Comparison of ENCODE assay signal across 1 cellular context in the genomic region with DNA sequence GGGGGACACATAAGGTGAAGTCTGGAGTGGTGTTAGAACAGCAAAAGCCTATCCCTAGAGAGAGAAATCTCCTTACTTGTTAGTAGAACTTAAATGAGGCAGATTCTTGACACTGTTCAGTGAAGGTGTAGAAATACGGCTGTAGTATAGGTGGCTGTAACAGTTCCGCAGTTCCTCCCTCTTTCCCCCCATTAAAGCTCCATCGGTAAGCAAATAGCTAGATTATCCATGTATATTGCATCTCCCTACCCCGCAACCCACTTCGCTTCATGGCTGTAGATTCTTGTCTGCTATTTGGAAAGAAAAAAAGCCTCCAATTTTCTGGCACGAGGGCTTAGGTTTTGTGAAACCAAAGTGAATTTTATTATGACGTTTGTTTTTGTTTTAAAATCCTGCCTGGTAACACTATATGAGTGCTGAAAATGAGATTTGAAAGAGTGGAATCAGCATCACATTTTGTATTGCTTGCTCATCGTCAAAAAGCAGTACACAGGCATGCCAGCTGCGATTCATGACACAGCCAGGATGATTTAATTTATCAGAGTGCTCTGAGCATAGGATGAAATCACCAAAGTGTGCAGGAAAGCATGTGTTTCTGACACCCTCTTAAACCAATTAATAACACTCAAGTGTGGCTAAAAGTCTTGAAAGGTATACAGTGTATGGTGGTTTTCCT.
A peak's percentile ranks its signal among the peaks of the same experiment; 100 is the strongest.
TF ChIP-seq lines count a peak whose summit lies in the region.

No MANE protein-coding gene starts in this region.

TF ChIP-seq in HEK293, 187 proteins besides CTCF, POLR2A, EP300 and RAD21 (continued from another document and continues in another):
- peak; percentile 16; the same call in 1 of the 2 replicates for TF ChIP-seq ZNF335 (tag by site-specific recombination; conservative IDR thresholded peaks at IDR 0.05)
- no peak for TF ChIP-seq ZNF777 (tag by site-specific recombination; IDR thresholded peaks at IDR 0.05; ENCODE audit: borderline replicate concordance)
- TF ChIP-seq, protein P1, sequence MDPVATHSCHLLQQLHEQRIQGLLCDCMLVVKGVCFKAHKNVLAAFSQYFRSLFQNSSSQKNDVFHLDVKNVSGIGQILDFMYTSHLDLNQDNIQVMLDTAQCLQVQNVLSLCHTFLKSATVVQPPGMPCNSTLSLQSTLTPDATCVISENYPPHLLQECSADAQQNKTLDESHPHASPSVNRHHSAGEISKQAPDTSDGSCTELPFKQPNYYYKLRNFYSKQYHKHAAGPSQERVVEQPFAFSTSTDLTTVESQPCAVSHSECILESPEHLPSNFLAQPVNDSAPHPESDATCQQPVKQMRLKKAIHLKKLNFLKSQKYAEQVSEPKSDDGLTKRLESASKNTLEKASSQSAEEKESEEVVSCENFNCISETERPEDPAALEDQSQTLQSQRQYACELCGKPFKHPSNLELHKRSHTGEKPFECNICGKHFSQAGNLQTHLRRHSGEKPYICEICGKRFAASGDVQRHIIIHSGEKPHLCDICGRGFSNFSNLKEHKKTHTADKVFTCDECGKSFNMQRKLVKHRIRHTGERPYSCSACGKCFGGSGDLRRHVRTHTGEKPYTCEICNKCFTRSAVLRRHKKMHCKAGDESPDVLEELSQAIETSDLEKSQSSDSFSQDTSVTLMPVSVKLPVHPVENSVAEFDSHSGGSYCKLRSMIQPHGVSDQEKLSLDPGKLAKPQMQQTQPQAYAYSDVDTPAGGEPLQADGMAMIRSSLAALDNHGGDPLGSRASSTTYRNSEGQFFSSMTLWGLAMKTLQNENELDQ (tag by site-specific recombination; IDR thresholded peaks at IDR 0.05; ENCODE audit: low read depth) = no peak
- no peak for TF ChIP-seq TCF7L2 (IDR thresholded peaks at IDR 0.05; ENCODE audit: borderline replicate concordance, low read depth, low read length)
- TF ChIP-seq ZNF776 (tag by site-specific recombination; IDR thresholded peaks at IDR 0.05; ENCODE audit: borderline replicate concordance) = no peak
- no peak for TF ChIP-seq ZNF610 (tag by site-specific recombination; IDR thresholded peaks at IDR 0.05; ENCODE audit: borderline replicate concordance)
- TF ChIP-seq ZNF785 (tag by site-specific recombination; IDR thresholded peaks at IDR 0.05) = no peak
- no peak for TF ChIP-seq ZNF548 (tag by site-specific recombination; IDR thresholded peaks at IDR 0.05)
- no peak for TF ChIP-seq ZNF530 (tag by site-specific recombination; IDR thresholded peaks at IDR 0.05; ENCODE audit: low read depth)
- TF ChIP-seq ZNF629 (tag by site-specific recombination; IDR thresholded peaks at IDR 0.05) = peak; percentile 55
- TF ChIP-seq, protein P2, sequence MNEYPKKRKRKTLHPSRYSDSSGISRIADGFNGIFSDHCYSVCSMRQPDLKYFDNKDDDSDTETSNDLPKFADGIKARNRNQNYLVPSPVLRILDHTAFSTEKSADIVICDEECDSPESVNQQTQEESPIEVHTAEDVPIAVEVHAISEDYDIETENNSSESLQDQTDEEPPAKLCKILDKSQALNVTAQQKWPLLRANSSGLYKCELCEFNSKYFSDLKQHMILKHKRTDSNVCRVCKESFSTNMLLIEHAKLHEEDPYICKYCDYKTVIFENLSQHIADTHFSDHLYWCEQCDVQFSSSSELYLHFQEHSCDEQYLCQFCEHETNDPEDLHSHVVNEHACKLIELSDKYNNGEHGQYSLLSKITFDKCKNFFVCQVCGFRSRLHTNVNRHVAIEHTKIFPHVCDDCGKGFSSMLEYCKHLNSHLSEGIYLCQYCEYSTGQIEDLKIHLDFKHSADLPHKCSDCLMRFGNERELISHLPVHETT (tag by site-specific recombination; IDR thresholded peaks at IDR 0.05) = 0 out of 2 replicates have a peak, but pooled peaks have one; percentile 29
- TF ChIP-seq ZNF202 (tag by site-specific recombination; IDR thresholded peaks at IDR 0.05; ENCODE audit: borderline replicate concordance) = no peak
- no peak for TF ChIP-seq BCL11B (tag by site-specific recombination; IDR thresholded peaks at IDR 0.05; ENCODE audit: low read depth)
- TF ChIP-seq, protein P3, sequence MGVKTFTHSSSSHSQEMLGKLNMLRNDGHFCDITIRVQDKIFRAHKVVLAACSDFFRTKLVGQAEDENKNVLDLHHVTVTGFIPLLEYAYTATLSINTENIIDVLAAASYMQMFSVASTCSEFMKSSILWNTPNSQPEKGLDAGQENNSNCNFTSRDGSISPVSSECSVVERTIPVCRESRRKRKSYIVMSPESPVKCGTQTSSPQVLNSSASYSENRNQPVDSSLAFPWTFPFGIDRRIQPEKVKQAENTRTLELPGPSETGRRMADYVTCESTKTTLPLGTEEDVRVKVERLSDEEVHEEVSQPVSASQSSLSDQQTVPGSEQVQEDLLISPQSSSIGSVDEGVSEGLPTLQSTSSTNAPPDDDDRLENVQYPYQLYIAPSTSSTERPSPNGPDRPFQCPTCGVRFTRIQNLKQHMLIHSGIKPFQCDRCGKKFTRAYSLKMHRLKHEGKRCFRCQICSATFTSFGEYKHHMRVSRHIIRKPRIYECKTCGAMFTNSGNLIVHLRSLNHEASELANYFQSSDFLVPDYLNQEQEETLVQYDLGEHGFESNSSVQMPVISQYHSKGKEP (tag by site-specific recombination; IDR thresholded peaks at IDR 0.05) = 0 out of 2 replicates have a peak, but pooled peaks have one; percentile 17
- no peak for TF ChIP-seq ZNF830 (tag by site-specific recombination; IDR thresholded peaks at IDR 0.05; ENCODE audit: low read depth)
- TF ChIP-seq, protein P4, sequence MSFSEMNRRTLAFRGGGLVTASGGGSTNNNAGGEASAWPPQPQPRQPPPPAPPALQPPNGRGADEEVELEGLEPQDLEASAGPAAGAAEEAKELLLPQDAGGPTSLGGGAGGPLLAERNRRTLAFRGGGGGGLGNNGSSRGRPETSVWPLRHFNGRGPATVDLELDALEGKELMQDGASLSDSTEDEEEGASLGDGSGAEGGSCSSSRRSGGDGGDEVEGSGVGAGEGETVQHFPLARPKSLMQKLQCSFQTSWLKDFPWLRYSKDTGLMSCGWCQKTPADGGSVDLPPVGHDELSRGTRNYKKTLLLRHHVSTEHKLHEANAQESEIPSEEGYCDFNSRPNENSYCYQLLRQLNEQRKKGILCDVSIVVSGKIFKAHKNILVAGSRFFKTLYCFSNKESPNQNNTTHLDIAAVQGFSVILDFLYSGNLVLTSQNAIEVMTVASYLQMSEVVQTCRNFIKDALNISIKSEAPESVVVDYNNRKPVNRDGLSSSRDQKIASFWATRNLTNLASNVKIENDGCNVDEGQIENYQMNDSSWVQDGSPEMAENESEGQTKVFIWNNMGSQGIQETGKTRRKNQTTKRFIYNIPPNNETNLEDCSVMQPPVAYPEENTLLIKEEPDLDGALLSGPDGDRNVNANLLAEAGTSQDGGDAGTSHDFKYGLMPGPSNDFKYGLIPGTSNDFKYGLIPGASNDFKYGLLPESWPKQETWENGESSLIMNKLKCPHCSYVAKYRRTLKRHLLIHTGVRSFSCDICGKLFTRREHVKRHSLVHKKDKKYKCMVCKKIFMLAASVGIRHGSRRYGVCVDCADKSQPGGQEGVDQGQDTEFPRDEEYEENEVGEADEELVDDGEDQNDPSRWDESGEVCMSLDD (tag by site-specific recombination; IDR thresholded peaks at IDR 0.05) = no peak
- TF ChIP-seq SETDB1 (IDR thresholded peaks at IDR 0.05; ENCODE audit: insufficient read length, low read length) = no peak
- no peak for TF ChIP-seq YY1 (tag by site-specific recombination; IDR thresholded peaks at IDR 0.05)
- no peak for TF ChIP-seq ZFP3 (tag by site-specific recombination; IDR thresholded peaks at IDR 0.05; ENCODE audit: low read depth)
- no peak for TF ChIP-seq ZNF133 (tag by site-specific recombination; IDR thresholded peaks at IDR 0.05)
- no peak for TF ChIP-seq ZBTB48 (tag by site-specific recombination; IDR thresholded peaks at IDR 0.05)
- TF ChIP-seq GLI4 (tag by site-specific recombination; IDR thresholded peaks at IDR 0.05) = no peak
- TF ChIP-seq, protein P5, sequence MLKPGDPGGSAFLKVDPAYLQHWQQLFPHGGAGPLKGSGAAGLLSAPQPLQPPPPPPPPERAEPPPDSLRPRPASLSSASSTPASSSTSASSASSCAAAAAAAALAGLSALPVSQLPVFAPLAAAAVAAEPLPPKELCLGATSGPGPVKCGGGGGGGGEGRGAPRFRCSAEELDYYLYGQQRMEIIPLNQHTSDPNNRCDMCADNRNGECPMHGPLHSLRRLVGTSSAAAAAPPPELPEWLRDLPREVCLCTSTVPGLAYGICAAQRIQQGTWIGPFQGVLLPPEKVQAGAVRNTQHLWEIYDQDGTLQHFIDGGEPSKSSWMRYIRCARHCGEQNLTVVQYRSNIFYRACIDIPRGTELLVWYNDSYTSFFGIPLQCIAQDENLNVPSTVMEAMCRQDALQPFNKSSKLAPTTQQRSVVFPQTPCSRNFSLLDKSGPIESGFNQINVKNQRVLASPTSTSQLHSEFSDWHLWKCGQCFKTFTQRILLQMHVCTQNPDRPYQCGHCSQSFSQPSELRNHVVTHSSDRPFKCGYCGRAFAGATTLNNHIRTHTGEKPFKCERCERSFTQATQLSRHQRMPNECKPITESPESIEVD (tag by site-specific recombination; IDR thresholded peaks at IDR 0.05) = peak; percentile 61
- TF ChIP-seq ZBTB17 (tag by site-specific recombination; IDR thresholded peaks at IDR 0.05) = peak; percentile 62
- TF ChIP-seq SP3 (tag by site-specific recombination; IDR thresholded peaks at IDR 0.05) = no peak
- no peak for TF ChIP-seq ZSCAN23 (tag by site-specific recombination; IDR thresholded peaks at IDR 0.05)
- no peak for TF ChIP-seq ZNF707 (tag by site-specific recombination; IDR thresholded peaks at IDR 0.05)
- TF ChIP-seq ZNF544 (tag by site-specific recombination; IDR thresholded peaks at IDR 0.05) = no peak
- TF ChIP-seq ZXDB (tag by site-specific recombination; IDR thresholded peaks at IDR 0.05) = no peak
- no peak for TF ChIP-seq ZFP41 (tag by site-specific recombination; IDR thresholded peaks at IDR 0.05; ENCODE audit: borderline replicate concordance)
- TF ChIP-seq, protein P6, sequence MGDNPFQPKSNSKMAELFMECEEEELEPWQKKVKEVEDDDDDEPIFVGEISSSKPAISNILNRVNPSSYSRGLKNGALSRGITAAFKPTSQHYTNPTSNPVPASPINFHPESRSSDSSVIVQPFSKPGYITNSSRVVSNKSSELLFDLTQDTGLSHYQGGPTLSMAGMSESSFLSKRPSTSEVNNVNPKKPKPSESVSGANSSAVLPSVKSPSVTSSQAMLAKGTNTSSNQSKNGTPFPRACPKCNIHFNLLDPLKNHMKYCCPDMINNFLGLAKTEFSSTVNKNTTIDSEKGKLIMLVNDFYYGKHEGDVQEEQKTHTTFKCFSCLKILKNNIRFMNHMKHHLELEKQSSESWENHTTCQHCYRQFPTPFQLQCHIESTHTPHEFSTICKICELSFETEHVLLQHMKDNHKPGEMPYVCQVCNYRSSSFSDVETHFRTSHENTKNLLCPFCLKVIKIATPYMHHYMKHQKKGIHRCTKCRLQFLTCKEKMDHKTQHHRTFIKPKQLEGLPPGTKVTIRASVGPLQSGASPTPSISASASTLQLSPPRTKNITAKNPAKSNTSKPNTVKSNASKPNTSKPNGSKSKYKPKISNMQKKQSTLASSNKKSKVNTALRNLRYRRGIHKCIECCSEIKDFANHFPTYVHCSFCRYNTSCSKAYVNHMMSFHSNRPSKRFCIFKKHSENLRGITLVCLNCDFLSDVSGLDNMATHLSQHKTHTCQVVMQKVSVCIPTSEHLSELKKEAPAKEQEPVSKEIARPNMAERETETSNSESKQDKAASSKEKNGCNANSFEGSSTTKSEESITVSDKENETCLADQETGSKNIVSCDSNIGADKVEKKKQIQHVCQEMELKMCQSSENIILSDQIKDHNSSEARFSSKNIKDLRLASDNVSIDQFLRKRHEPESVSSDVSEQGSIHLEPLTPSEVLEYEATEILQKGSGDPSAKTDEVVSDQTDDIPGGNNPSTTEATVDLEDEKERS (tag by site-specific recombination; IDR thresholded peaks at IDR 0.05) = no peak
- no peak for TF ChIP-seq KLF7 (tag by site-specific recombination; IDR thresholded peaks at IDR 0.05; ENCODE audit: borderline replicate concordance)
- TF ChIP-seq ZNF350 (tag by site-specific recombination; IDR thresholded peaks at IDR 0.05) = no peak
- TF ChIP-seq ZBTB8A (tag by site-specific recombination; IDR thresholded peaks at IDR 0.05) = no peak
- no peak for TF ChIP-seq ZNF292 (tag by site-specific recombination; IDR thresholded peaks at IDR 0.05; ENCODE audit: borderline replicate concordance, low read depth)
- no peak for TF ChIP-seq ZSCAN30 (tag by site-specific recombination; IDR thresholded peaks at IDR 0.05)
- TF ChIP-seq ZNF677 (tag by site-specific recombination; IDR thresholded peaks at IDR 0.05) = no peak
- no peak for TF ChIP-seq ZBTB21 (tag by site-specific recombination; IDR thresholded peaks at IDR 0.05)
- TF ChIP-seq RBAK (tag by site-specific recombination; IDR thresholded peaks at IDR 0.05) = no peak
- no peak for TF ChIP-seq KLF16 (tag by site-specific recombination; IDR thresholded peaks at IDR 0.05)
- TF ChIP-seq ZNF248 (tag by site-specific recombination; IDR thresholded peaks at IDR 0.05) = no peak
- no peak for TF ChIP-seq TRIM28 (IDR thresholded peaks at IDR 0.05; ENCODE audit: borderline replicate concordance, low read length)
- TF ChIP-seq, protein P7, sequence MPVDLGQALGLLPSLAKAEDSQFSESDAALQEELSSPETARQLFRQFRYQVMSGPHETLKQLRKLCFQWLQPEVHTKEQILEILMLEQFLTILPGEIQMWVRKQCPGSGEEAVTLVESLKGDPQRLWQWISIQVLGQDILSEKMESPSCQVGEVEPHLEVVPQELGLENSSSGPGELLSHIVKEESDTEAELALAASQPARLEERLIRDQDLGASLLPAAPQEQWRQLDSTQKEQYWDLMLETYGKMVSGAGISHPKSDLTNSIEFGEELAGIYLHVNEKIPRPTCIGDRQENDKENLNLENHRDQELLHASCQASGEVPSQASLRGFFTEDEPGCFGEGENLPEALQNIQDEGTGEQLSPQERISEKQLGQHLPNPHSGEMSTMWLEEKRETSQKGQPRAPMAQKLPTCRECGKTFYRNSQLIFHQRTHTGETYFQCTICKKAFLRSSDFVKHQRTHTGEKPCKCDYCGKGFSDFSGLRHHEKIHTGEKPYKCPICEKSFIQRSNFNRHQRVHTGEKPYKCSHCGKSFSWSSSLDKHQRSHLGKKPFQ (tag by site-specific recombination; IDR thresholded peaks at IDR 0.05) = no peak
- no peak for TF ChIP-seq ZNF596 (tag by site-specific recombination; IDR thresholded peaks at IDR 0.05)
- TF ChIP-seq OVOL3 (tag by site-specific recombination; IDR thresholded peaks at IDR 0.05) = no peak
- TF ChIP-seq ZNF501 (tag by site-specific recombination; IDR thresholded peaks at IDR 0.05) = peak; percentile 33; the same call in 1 of the 2 replicates
- peak; percentile 41; the same call in 1 of the 2 replicates for TF ChIP-seq SP7 (tag by site-specific recombination; IDR thresholded peaks at IDR 0.05)
- TF ChIP-seq ZNF521 (tag by site-specific recombination; IDR thresholded peaks at IDR 0.05) = no peak
- TF ChIP-seq ZNF843 (tag by site-specific recombination; IDR thresholded peaks at IDR 0.05) = no peak
- TF ChIP-seq ZNF175 (tag by site-specific recombination; IDR thresholded peaks at IDR 0.05) = no peak
- TF ChIP-seq ZNF394 (tag by site-specific recombination; IDR thresholded peaks at IDR 0.05; ENCODE audit: borderline replicate concordance) = peak; percentile 37; the same call in 1 of the 2 replicates
- TF ChIP-seq, protein P8, sequence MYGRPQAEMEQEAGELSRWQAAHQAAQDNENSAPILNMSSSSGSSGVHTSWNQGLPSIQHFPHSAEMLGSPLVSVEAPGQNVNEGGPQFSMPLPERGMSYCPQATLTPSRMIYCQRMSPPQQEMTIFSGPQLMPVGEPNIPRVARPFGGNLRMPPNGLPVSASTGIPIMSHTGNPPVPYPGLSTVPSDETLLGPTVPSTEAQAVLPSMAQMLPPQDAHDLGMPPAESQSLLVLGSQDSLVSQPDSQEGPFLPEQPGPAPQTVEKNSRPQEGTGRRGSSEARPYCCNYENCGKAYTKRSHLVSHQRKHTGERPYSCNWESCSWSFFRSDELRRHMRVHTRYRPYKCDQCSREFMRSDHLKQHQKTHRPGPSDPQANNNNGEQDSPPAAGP (tag by site-specific recombination; IDR thresholded peaks at IDR 0.05) = no peak
- no peak for TF ChIP-seq ZNF664 (tag by site-specific recombination; IDR thresholded peaks at IDR 0.05)
